In the genomic region with DNA sequence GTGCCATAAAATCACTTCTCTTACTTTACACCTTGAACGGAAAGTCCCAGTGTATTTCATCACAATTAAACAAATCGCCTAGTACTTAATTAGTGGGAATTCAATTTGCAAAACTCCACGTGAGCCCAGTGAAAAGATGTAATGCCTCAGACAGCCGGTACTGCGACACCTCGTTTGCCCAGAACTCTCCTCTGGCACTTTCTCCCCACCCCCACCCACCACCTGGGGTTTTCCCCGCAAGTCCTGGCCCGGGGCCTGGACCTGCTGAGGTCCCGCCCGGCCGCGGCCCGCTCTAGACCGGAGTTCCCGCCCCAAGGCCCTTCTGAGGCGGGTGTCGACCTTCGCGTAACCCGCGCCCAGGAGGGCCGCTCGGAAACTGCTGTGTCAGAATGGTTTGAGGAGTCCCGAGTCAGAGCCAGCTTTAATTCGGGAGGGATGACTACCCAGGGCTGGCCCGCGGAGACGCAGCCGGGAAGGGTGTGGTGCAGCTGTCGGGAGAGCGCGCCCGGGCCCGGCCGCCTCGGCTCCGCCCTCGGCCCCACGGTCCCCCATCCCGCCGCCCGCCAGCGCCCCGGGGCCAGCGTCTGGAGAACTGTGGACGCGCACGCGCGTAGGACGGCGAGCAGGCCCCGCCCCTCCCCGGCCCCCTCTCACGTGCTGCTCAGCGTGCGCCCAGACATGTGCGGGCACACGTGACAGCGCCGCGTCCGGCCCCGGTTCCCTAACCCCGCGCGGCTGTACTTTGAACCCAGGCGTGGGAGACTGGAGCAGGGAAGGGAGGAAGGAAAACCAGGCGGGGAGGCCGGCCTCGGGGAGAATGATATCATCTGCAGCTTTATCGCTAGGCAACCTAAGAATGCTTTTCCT, we compare ENCODE assay signal across 8 cellular contexts. TPM values are rescaled to one million over a fixed set of nuclear protein-coding genes. Genes with fewer than 3 reads are reported as not detected.
DNase-seq lines count a peak whose midpoint lies in the region; ATAC-seq, FAIRE-seq and TF ChIP-seq lines count a peak whose summit lies in the region.

No MANE protein-coding gene starts in this region.

- H3K56ac ChIP-seq in IMR-90 (ENCODE audit: extremely low read depth, insufficient read depth, low read length), result no peak overlapping the region; the same call in 1 of the 2 replicates

- no peak overlapping the region for H2AK5ac ChIP-seq in IMR-90 (ENCODE audit: low read depth, low read length)

- peak overlapping the region; percentile 61 for H2BK120ac ChIP-seq in IMR-90 (ENCODE audit: low read depth, low read length)

- in situ Hi-C loops in IMR-90 (cut with MboI; ENCODE audit: low sequenced_read_pairs), result no loop called here

- peak overlapping the region; percentile 76 for H3K4me2 ChIP-seq in DOHH2 (ENCODE audit: low read length)
- H3K4me2 ChIP-seq in IMR-90 (ENCODE audit: low read depth, low read length), result peak overlapping the region; percentile 94

- H3K4me3 ChIP-seq in DOHH2 (ENCODE audit: low read length), result peak overlapping the region; percentile 69
- peak overlapping the region; percentile 58 for H3K4me3 ChIP-seq in IMR-90 (ENCODE audit: insufficient read depth, low read depth, low read length)
- H3K4me3 ChIP-seq in cardiac muscle cell, result peak overlapping the region; percentile 43
- peak overlapping the region; percentile 33 to 50 (median 42) for H3K4me3 ChIP-seq in pancreas
- H3K4me3 ChIP-seq in tibial artery, result peak overlapping the region; percentile 49 to 70

- no peak for TF ChIP-seq RAD21 in IMR-90 (IDR thresholded peaks at IDR 0.05; ENCODE audit: low read length)

- no TSS peak for BruUV-seq in IMR-90 (replicated peaks; lab: Mats Ljungman, UMichigan)

- H2AK9ac ChIP-seq in IMR-90 (replicated peaks; ENCODE audit: low read depth, low read length, poor library complexity), result peak overlapping the region; percentile 90

- peak overlapping the region; percentile 6; the same call in 1 of the 2 replicates for H4K5ac ChIP-seq in IMR-90 (ENCODE audit: low read depth, low read length)

- H2AFZ ChIP-seq in IMR-90 (replicated peaks; ENCODE audit: low read length, poor library complexity), result peak overlapping the region; percentile 89

- H3K27ac Mint-ChIP-seq in activated naive CD8-positive, alpha-beta T cell treated with anti-CD3 and anti-CD28 coated beads, Interleukin-2, amount 50 U/mL, for 24 hours, result peak overlapping the region; percentile 61

- no peaks in the 10 kb centered on the region for H3K9me3 Mint-ChIP-seq in activated naive CD8-positive, alpha-beta T cell treated with anti-CD3 and anti-CD28 coated beads, Interleukin-2, amount 50 U/mL, for 24 hours

- peak overlapping the region; percentile 33 for H3K9ac ChIP-seq in IMR-90 (ENCODE audit: low read depth, low read length)

- H2BK20ac ChIP-seq in IMR-90 (ENCODE audit: low read depth, low read length), result peak overlapping the region; percentile 38

- DNase-seq in IMR-90 (peak; percentile 82), cardiac muscle cell (ENCODE audit: low read depth in 1 of 2, low spot score in 1 of 2) (peak; percentile 81 to 93), pancreas (peak; percentile 96 to 99 (median 98)), tibial artery (peak; percentile 94 to 98)
- DNase-seq in activated naive CD8-positive, alpha-beta T cell treated with anti-CD3 and anti-CD28 coated beads, Interleukin-2, amount 50 U/mL, for 24 hours, result peak; percentile 78

- ATAC-seq in GM21528 (IDR thresholded peaks at IDR 0.05; ENCODE audit: low FRiP score, unreplicated experiment) (peak; percentile 62), IMR-90 (ENCODE audit: low read depth) (peak; percentile 96), SK-N-SH treated with all-trans-retinoic acid at 6 μM for 48 hours (peak; percentile 92), pancreas (peak; percentile 83 to 90 (median 90))
- ATAC-seq in activated naive CD8-positive, alpha-beta T cell treated with anti-CD3 and anti-CD28 coated beads, Interleukin-2, amount 50 U/mL, for 24 hours, result peak; percentile 88

- no peaks in the 10 kb centered on the region for H3K36me3 Mint-ChIP-seq in activated naive CD8-positive, alpha-beta T cell treated with anti-CD3 and anti-CD28 coated beads, Interleukin-2, amount 50 U/mL, for 24 hours (ENCODE audit: low read depth)

- WGBS in IMR-90 (ENCODE audit: extremely low coverage in 2 of 2, insufficient read length in 1 of 2), 2 experiments, result 2% methylated on average over 18 of the region's 72 CpGs; no CpG with 5 or more reads in 1 of the 2 experiments
- WGBS in pancreas, 2 donors, result 0% methylated on average over 72 of the region's 72 CpGs

- H3K4ac ChIP-seq in IMR-90 (ENCODE audit: low read depth, low read length), result peak overlapping the region; percentile 34; the same call in 1 of the 2 replicates

- no peaks in the 10 kb centered on the region for H3K9me2 ChIP-seq in DOHH2 (replicated peaks; ENCODE audit: control insufficient read depth, low read length)

- H3K36me3 ChIP-seq in DOHH2 (ENCODE audit: control insufficient read depth, low read length) (no peaks in the 10 kb centered on the region), IMR-90 (ENCODE audit: control insufficient read depth, insufficient read depth, low read length) (no peaks in the 10 kb centered on the region), cardiac muscle cell (no peaks in the 10 kb centered on the region), pancreas (no peaks in the 10 kb centered on the region), tibial artery (no peaks in the 10 kb centered on the region)

- H3K4me1 ChIP-seq in DOHH2 (ENCODE audit: control insufficient read depth, low read length), result peaks cover 28% of the 10 kb centered on the region
- H3K4me1 ChIP-seq in IMR-90 (ENCODE audit: control insufficient read depth, insufficient read depth, low read length), result peaks cover 4% of the 10 kb centered on the region; the same call in 1 of the 2 replicates
- H3K4me1 ChIP-seq in cardiac muscle cell (ENCODE audit: low read depth), result peaks cover 13% of the 10 kb centered on the region
- peaks cover 0 to 18% (median 12%) of the 10 kb centered on the region in 3 donors for H3K4me1 ChIP-seq in pancreas
- peaks cover 0 to 44% (median 10%) of the 10 kb centered on the region in 4 donors for H3K4me1 ChIP-seq in tibial artery

- H4K20me1 ChIP-seq in DOHH2 (ENCODE audit: control insufficient read depth, insufficient read depth, low read depth, low read length) (no peaks in the 10 kb centered on the region), IMR-90 (ENCODE audit: insufficient read depth, low read length) (no peaks in the 10 kb centered on the region)

- no peaks in the 10 kb centered on the region for H3K79me2 ChIP-seq in DOHH2 (ENCODE audit: control insufficient read depth, low read length)

- dilution Hi-C loops in IMR-90 (cut with HindIII; ENCODE audit: low sequenced_read_pairs, unreplicated experiment), result no loop called here

- H4K8ac ChIP-seq in IMR-90 (ENCODE audit: low read depth in 2 of 2, low read length in 2 of 2), result peak overlapping the region in 1 of 2 experiments; percentile 70; a peak in 2 of 4 replicates

- peaks cover 11% of the 10 kb centered on the region for H3K4me1 Mint-ChIP-seq in activated naive CD8-positive, alpha-beta T cell treated with anti-CD3 and anti-CD28 coated beads, Interleukin-2, amount 50 U/mL, for 24 hours

- H3K27ac ChIP-seq in DOHH2 (ENCODE audit: low read depth, low read length) (no peak overlapping the region), IMR-90 (ENCODE audit: insufficient read depth, low read length) (peak overlapping the region; percentile 51), cardiac muscle cell (no peak overlapping the region), pancreas (peak overlapping the region; percentile 93 to 97 (median 94)), tibial artery (peak overlapping the region; percentile 98 to 99)

- H2BK15ac ChIP-seq in IMR-90 (ENCODE audit: low read depth, low read length), result no peak overlapping the region; the same call in 2 of the 3 replicates

- POLR2A ChIA-PET in IMR-90 (lab: Charles Lee; ENCODE audit: unreplicated experiment), result no interaction called here

- peak overlapping the region; percentile 72 for H3K4me3 Mint-ChIP-seq in activated naive CD8-positive, alpha-beta T cell treated with anti-CD3 and anti-CD28 coated beads, Interleukin-2, amount 50 U/mL, for 24 hours

- H3F3A ChIP-seq in DOHH2 (ENCODE audit: control insufficient read depth, insufficient read depth), result no peaks in the 10 kb centered on the region

- peak; percentile 71 for TF ChIP-seq POLR2A in IMR-90 (IDR thresholded peaks at IDR 0.05; ENCODE audit: low read depth, low read length)

- peak overlapping the region; percentile 20; the same call in 1 of the 2 replicates for H3K18ac ChIP-seq in IMR-90 (ENCODE audit: low read depth, low read length)

- peak overlapping the region; percentile 24; the same call in 1 of the 2 replicates for H3K14ac ChIP-seq in IMR-90 (replicated peaks; ENCODE audit: low read depth, low read length)

- H3K23ac ChIP-seq in IMR-90 (ENCODE audit: low read depth, low read length), result peak overlapping the region; percentile 0; the same call in 1 of the 2 replicates

- intact Hi-C loops in IMR-90 (cut with micrococcal nuclease) (loop anchor here (2.0 kb wide), 1 partner anchor 411 kb away; no protein-coding TSS in a partner anchor), pancreas (cut with DNase I) (no loop called here), tibial artery (cut with DNase I; ENCODE audit: low total_unique reads) (loop anchor here (10.0 kb wide), 1 partner anchor 411 kb away; no protein-coding TSS in a partner anchor)

- no peaks in the 10 kb centered on the region for H3K9me1 ChIP-seq in IMR-90 (ENCODE audit: insufficient read depth, low read length)

- CTCF ChIA-PET in IMR-90 (lab: Yijun Ruan, JAX), result interaction anchor here (1.0 to 1.5 kb wide), 2 partner anchors 17 to 500 kb away, joined by 3 to 4 read pairs; no protein-coding TSS in a partner anchor

- FAIRE-seq in pancreas (lab: Jason Lieb, UNC), result peak; percentile 5

- H4K91ac ChIP-seq in IMR-90 (ENCODE audit: insufficient read depth, low read depth, low read length), result peak overlapping the region; percentile 44; the same call in 1 of the 2 replicates

- no peaks in the 10 kb centered on the region for H3K79me1 ChIP-seq in IMR-90 (ENCODE audit: low read depth in 1 of 2, low read length in 2 of 2)

- H3K9me3 ChIP-seq in DOHH2 (ENCODE audit: control insufficient read depth, insufficient read depth, low read length), result no peaks in the 10 kb centered on the region
- no peaks in the 10 kb centered on the region for H3K9me3 ChIP-seq in IMR-90 (ENCODE audit: control insufficient read depth, insufficient read depth, low read length)
- H3K9me3 ChIP-seq in cardiac muscle cell (ENCODE audit: low read depth), result no peaks in the 10 kb centered on the region
- no peaks in the 10 kb centered on the region for H3K9me3 ChIP-seq in pancreas
- H3K9me3 ChIP-seq in tibial artery, result no peaks in the 10 kb centered on the region

- peaks cover 43% of the 10 kb centered on the region for H3K27me3 Mint-ChIP-seq in activated naive CD8-positive, alpha-beta T cell treated with anti-CD3 and anti-CD28 coated beads, Interleukin-2, amount 50 U/mL, for 24 hours

- TF ChIP-seq CTCF in DOHH2 (IDR thresholded peaks at IDR 0.05; ENCODE audit: low read depth, low read length, poor library complexity, severe bottlenecking) (peak; percentile 22), IMR-90 (conservative IDR thresholded peaks at IDR 0.05; ENCODE audit: low read depth, low read length) (0 out of 2 replicates have a peak, but pooled peaks have one; percentile 19), cardiac muscle cell (IDR thresholded peaks at IDR 0.05; ENCODE audit: low read depth, low read length) (peak; percentile 24), pancreas (IDR thresholded peaks at IDR 0.05) (peak in 2 of 4 donors; percentile 28 to 37), tibial artery (IDR thresholded peaks at IDR 0.05) (peak; percentile 34 to 47)

- H2BK5ac ChIP-seq in IMR-90 (ENCODE audit: low read depth, low read length, poor library complexity, severe bottlenecking), result peak overlapping the region; percentile 51

- peaks cover 56% of the 10 kb centered on the region for H3K27me3 ChIP-seq in DOHH2 (ENCODE audit: control insufficient read depth, low read length)
- H3K27me3 ChIP-seq in IMR-90 (ENCODE audit: control insufficient read depth, insufficient read depth, low read length), result no peaks in the 10 kb centered on the region; the same call in 1 of the 2 replicates
- H3K27me3 ChIP-seq in cardiac muscle cell, result peaks cover 35% of the 10 kb centered on the region
- no peaks in the 10 kb centered on the region for H3K27me3 ChIP-seq in pancreas
- no peaks in the 10 kb centered on the region for H3K27me3 ChIP-seq in tibial artery

RNA-seq across cellular contexts. Expression of a gene that starts 10.8 kb away (rescaled TPM):
- 0.72 and 1.1 TPM in 2 replicates for total RNA-seq in IMR-90 (2012; rRNA removed)
- polyA plus RNA-seq in IMR-90 (2012; rRNA removed), result 3.8 and 5.2 TPM in 2 replicates
- polyA plus RNA-seq in IMR-90 (2012; cell fraction: cytosol; rRNA removed), result 0.64 and 1.6 TPM in 2 replicates
- polyA plus RNA-seq in IMR-90 (2012; cell fraction: nucleus; rRNA removed; ENCODE audit: low replicate concordance), result 5.6 and 8.7 TPM in 2 replicates
- total RNA-seq in cardiac muscle cell, result 0.24 and 1.3 TPM in 2 replicates
- polyA plus RNA-seq in cardiac muscle cell, result 0.46 and 0.77 TPM in 2 replicates
- total RNA-seq in pancreas, result 10 to 100 TPM in 4 of 6 donors, 1 to 10 TPM in 2; 6.8 to 29.4 (median 10.9) TPM
- polyA plus RNA-seq in pancreas, result 10 to 100 TPM in 1 of 2 donors, 1 to 10 TPM in 1; 3.8 to 12.1 TPM

Comparison
In these comparisons a context has a peak if more than half of its experiments do, and no peak if none do; other contexts are left out.
1. H3K27ac ChIP-seq: peak in IMR-90 (single experiment), pancreas (4 of 4) and tibial artery (2 of 2); none in DOHH2 (single experiment) and cardiac muscle cell (single experiment).
2. intact Hi-C loops: an anchor here in IMR-90 (2.0 kb wide) and tibial artery (10.0 kb wide); none called in pancreas.
3. Peak in every context shown above with its lines, with median percentiles within 50 percentile points of each other: H3K4me3 ChIP-seq, ATAC-seq and DNase-seq.